Comparison of ENCODE assay signal across 11 cellular contexts in genomic region chrX:26851981-26852380, GRCh38.
A peak's percentile ranks its signal among the peaks of the same experiment; 100 is the strongest.
DNase-seq lines count a peak whose midpoint lies in the region; ATAC-seq, FAIRE-seq and TF ChIP-seq lines count a peak whose summit lies in the region.
"Had no signal": no experiment of that assay in that cellular context is flagged by ENCODE, and none has a peak within 500 bp of the region (broad histone marks: within the 10 kb centered on the region; RNA-seq: fewer than 3 reads in every experiment).

No MANE protein-coding gene starts in this region.

- H3K27me3 ChIP-seq in HepG2 (ENCODE audit: control insufficient read depth in 1 of 2, insufficient read depth in 2 of 2, low read length in 2 of 2) = no peaks in the 10 kb centered on the region
- H3K27me3 ChIP-seq in right lobe of liver = no peaks in the 10 kb centered on the region
- H3K27me3 ChIP-seq in NT2/D1 (ENCODE audit: insufficient read depth, insufficient read length) = no peaks in the 10 kb centered on the region
- H3K27me3 ChIP-seq: MG63 had no signal

- FAIRE-seq in HepG2 (lab: Jason Lieb, UNC) (no peak), urothelium cell line (lab: Jason Lieb, UNC) (no peak)

- no peaks in the 10 kb centered on the region for H4K20me1 ChIP-seq in HepG2 (ENCODE audit: insufficient read depth, low read length)

- H3K27ac ChIP-seq in HepG2 (ENCODE audit: extremely low read length, insufficient read depth, low read length) (no peak overlapping the region), right lobe of liver (no peak overlapping the region)
- H3K27ac ChIP-seq: dorsolateral prefrontal cortex had no signal

- ATAC-seq in HepG2 (no peak; the same call in 2 of the 3 replicates), right lobe of liver (no peak), GM21515 (IDR thresholded peaks at IDR 0.05; ENCODE audit: unreplicated experiment) (no peak), GM18867 (IDR thresholded peaks at IDR 0.05; ENCODE audit: unreplicated experiment) (no peak)

- intact Hi-C loops in HepG2 (cut with micrococcal nuclease; ENCODE audit: unreplicated experiment) (no loop called here), right lobe of liver (cut with DNase I) (no loop called here)

- H3K4me3 ChIP-seq in HepG2 (replicated peaks in 1 of 3; ENCODE audit: insufficient read depth in 1 of 3, low read depth in 2 of 3, low read length in 3 of 3) (no peak overlapping the region), right lobe of liver (no peak overlapping the region), NT2/D1 (ENCODE audit: insufficient read length, low read depth) (no peak overlapping the region), fibroblast of mammary gland (ENCODE audit: control insufficient read depth, low read depth, low read length) (no peak overlapping the region)
- H3K4me3 ChIP-seq: dorsolateral prefrontal cortex, MG63 had no signal

- TF ChIP-seq CTCF in HepG2 (CRISPR knock-in tag; IDR thresholded peaks at IDR 0.05) (peak; percentile 23; the same call in 1 of the 2 replicates), right lobe of liver (IDR thresholded peaks at IDR 0.05) (no peak), fibroblast of mammary gland (conservative IDR thresholded peaks at IDR 0.05; ENCODE audit: control insufficient read depth, insufficient read depth, low read depth, low read length) (no peak)

- TF ChIP-seq POLR2A in HepG2 (IDR thresholded peaks at IDR 0.05; ENCODE audit: insufficient read depth in 1 of 2, low read depth in 2 of 2, low read length in 2 of 2) (no peak), right lobe of liver (IDR thresholded peaks at IDR 0.05) (no peak)

- CTCF ChIA-PET in HepG2 (lab: Yijun Ruan, JAX; ENCODE audit: low intra/inter-chr PET ratio, low total read pairs) = no interaction called here

- no peak overlapping the region for H3K4me2 ChIP-seq in HepG2 (ENCODE audit: low read depth, low read length)

- POLR2A ChIA-PET in HepG2 (lab: Yijun Ruan, JAX) = no interaction called here

- no peak for TF ChIP-seq RAD21 in HepG2 (CRISPR knock-in tag; IDR thresholded peaks at IDR 0.05)

- no peak for TF ChIP-seq EP300 in HepG2 (IDR thresholded peaks at IDR 0.05; ENCODE audit: low read depth in 2 of 2, low read length in 2 of 2)
- TF ChIP-seq EP300 in HepG2 (CRISPR knock-in tag; IDR thresholded peaks at IDR 0.05; ENCODE audit: borderline replicate concordance) = no peak

- DNase-seq in HepG2 (ENCODE audit: low spot score) = peak; percentile 0
- DNase-seq in right lobe of liver = no peak
- peak; percentile 15 for DNase-seq in NT2/D1 (ENCODE audit: low read depth, low spot score)
- peak; percentile 0 for DNase-seq in fibroblast of mammary gland (ENCODE audit: low read depth)
- DNase-seq in urothelium cell line (ENCODE audit: low spot score) = peak; percentile 4
- DNase-seq in activated CD8-positive, alpha-beta memory T cell treated with anti-CD3 and anti-CD28 coated beads for 24 hours = no peak
- DNase-seq: activated T-cell treated with anti-CD3 and anti-CD28 coated beads for 4 hours, dorsolateral prefrontal cortex, MG63 had no signal

- BruUV-seq in HepG2 (replicated peaks; lab: Mats Ljungman, UMichigan) = no TSS peak

- no peaks in the 10 kb centered on the region for H3K9me3 ChIP-seq in HepG2 (ENCODE audit: low read length)
- no peaks in the 10 kb centered on the region for H3K9me3 ChIP-seq in right lobe of liver
- no peaks in the 10 kb centered on the region for H3K9me3 ChIP-seq in NT2/D1 (ENCODE audit: insufficient read depth, low read length)
- H3K9me3 ChIP-seq: MG63 had no signal

- no peak overlapping the region for H2AFZ ChIP-seq in HepG2 (ENCODE audit: low read length)

- 0% methylated on average over 1 of the region's 1 CpG for WGBS in HepG2 (ENCODE audit: low lambda C conversion rate)
- 4% methylated on average over 1 of the region's 1 CpG for WGBS in right lobe of liver (ENCODE audit: insufficient coverage, low coverage, low lambda C conversion rate, missing lambda C conversion rate)

- H3K36me3 ChIP-seq in HepG2 (replicated peaks in 1 of 2; ENCODE audit: control insufficient read depth in 1 of 2, insufficient read depth in 2 of 2, low read length in 2 of 2) = no peaks in the 10 kb centered on the region
- no peaks in the 10 kb centered on the region for H3K36me3 ChIP-seq in right lobe of liver
- no peaks in the 10 kb centered on the region for H3K36me3 ChIP-seq in NT2/D1 (ENCODE audit: insufficient read depth, insufficient read length, low read length)
- H3K36me3 ChIP-seq: MG63 had no signal

- H3K4me1 ChIP-seq in HepG2 (ENCODE audit: insufficient read depth, low read length) (no peaks in the 10 kb centered on the region), right lobe of liver (no peaks in the 10 kb centered on the region), NT2/D1 (ENCODE audit: insufficient read depth, insufficient read length) (no peaks in the 10 kb centered on the region)

- in situ Hi-C loops in HepG2 (cut with HindIII; ENCODE audit: extremely low pct_ligation_motif_present, low pct_unique_long_range_greater_than_20kb) = no loop called here

- H3K79me2 ChIP-seq in HepG2 (ENCODE audit: insufficient read depth, low read length) = no peaks in the 10 kb centered on the region

- H3K9ac ChIP-seq in HepG2 (ENCODE audit: insufficient read depth, low read depth, low read length) (no peak overlapping the region), NT2/D1 (ENCODE audit: insufficient read length, low read depth) (no peak overlapping the region)

TF ChIP-seq in HepG2, 621 proteins besides CTCF, POLR2A, EP300 and RAD21:
- TF ChIP-seq STAG1 (CRISPR knock-in tag; IDR thresholded peaks at IDR 0.05) = 0 out of 2 replicates have a peak, but pooled peaks have one; percentile 24
- no peak for TF ChIP-seq TBX3 (IDR thresholded peaks at IDR 0.05; ENCODE audit: borderline replicate concordance)

Comparison
In these comparisons a context has a peak if more than half of its experiments do, and no peak if none do; other contexts are left out.
1. DNase-seq: peak in HepG2 (single experiment), NT2/D1 (single experiment), fibroblast of mammary gland (single experiment) and urothelium cell line (single experiment); none in right lobe of liver (0 of 3) and activated CD8-positive, alpha-beta memory T cell treated with anti-CD3 and anti-CD28 coated beads for 24 hours (single experiment).